ENCODE assay signal across 8 cellular contexts in genomic region chr7:65771164-65771533, GRCh38.
DNase-seq lines count a peak whose midpoint lies in the region; ATAC-seq, FAIRE-seq and TF ChIP-seq lines count a peak whose summit lies in the region.
"Not testable (repeated sequence)": the region's sequence is repeated elsewhere in the genome, so short reads cannot be mapped to it uniquely, and the experiment has no call there.

No MANE protein-coding gene starts in this region.

- intact Hi-C loops in GM12878 (cut with micrococcal nuclease; ENCODE audit: unreplicated experiment); lower lobe of right lung (cut with DNase I); psoas muscle (cut with DNase I): not testable (repeated sequence)

- RAD21 ChIA-PET in GM12878 (lab: Charles Lee; ENCODE audit: unreplicated experiment) = interaction anchor here (1.2 kb wide), 3 partner anchors 21 to 69 kb away, joined by 3 to 6 read pairs (median 5); no protein-coding TSS in a partner anchor

- TF ChIP-seq EP300 in GM12878 (IDR thresholded peaks at IDR 0.05; ENCODE audit: borderline replicate concordance in 1 of 2, control insufficient read depth in 1 of 2, low read depth in 2 of 2, low read length in 2 of 2) = not testable (repeated sequence)

- H2AFZ ChIP-seq in GM12878 (ENCODE audit: control insufficient read depth, low read depth, low read length) (peak overlapping the region; percentile 58), fibroblast of lung (ENCODE audit: low read length) (peak overlapping the region; percentile 47)

- not testable (repeated sequence) for TF ChIP-seq POLR2A in GM12878 (IDR thresholded peaks at IDR 0.05; ENCODE audit: low read depth, low read length)

- peak overlapping the region; percentile 92 for H3K4me3 ChIP-seq in GM12878
- peak overlapping the region; percentile 56 to 87 (median 76) for H3K4me3 ChIP-seq in fibroblast of lung (replicated peaks in 1 of 4; ENCODE audit: control extremely low read depth in 1 of 4, insufficient read depth in 1 of 4, low read depth in 3 of 4, low read length in 4 of 4)
- H3K4me3 ChIP-seq in lower lobe of right lung = peak overlapping the region; percentile 90
- peak overlapping the region; percentile 95 for H3K4me3 ChIP-seq in psoas muscle
- peak overlapping the region; percentile 12 for H3K4me3 ChIP-seq in urinary bladder (ENCODE audit: low read depth, low read length)

- not testable (repeated sequence) for H3K9me3 Mint-ChIP-seq in IgD-negative memory B cell

- not testable (repeated sequence) for H3K9me3 ChIP-seq in T-helper 17 cell (ENCODE audit: control insufficient read depth, low read length, poor library complexity, severe bottlenecking); GM12878 (replicated peaks; ENCODE audit: control insufficient read depth, insufficient read depth, low read length); fibroblast of lung (ENCODE audit: control insufficient read depth, insufficient read depth, low read depth, low read length); lower lobe of right lung; psoas muscle

- H3K79me2 ChIP-seq in GM12878 (ENCODE audit: control insufficient read depth, insufficient read depth, low read length); fibroblast of lung (ENCODE audit: control insufficient read depth, insufficient read depth, low read length): not testable (repeated sequence)

- not testable (repeated sequence) for ATAC-seq in T-helper 17 cell, psoas muscle
- ATAC-seq in GM12878 (peak; percentile 3), lower lobe of right lung (peak in 1 of 2 donors; percentile 1)

- not testable (repeated sequence) for H3K27me3 Mint-ChIP-seq in IgD-negative memory B cell, T-helper 17 cell

- 89% methylated on average over 18 of the region's 18 CpGs for WGBS in GM12878 (ENCODE audit: insufficient coverage, insufficient replicate concordance, low lambda C conversion rate, missing lambda C conversion rate)
- 91 to 94% (median 94%) methylated on average over 18 of the region's 18 CpGs for WGBS in psoas muscle, 3 donors
- WGBS in urinary bladder = 92% methylated on average over 18 of the region's 18 CpGs

- H3K36me3 Mint-ChIP-seq in IgD-negative memory B cell; T-helper 17 cell (ENCODE audit: low read depth): not testable (repeated sequence)

- H3K4me2 ChIP-seq in GM12878 (ENCODE audit: control insufficient read depth, insufficient read depth) (peak overlapping the region; percentile 62), fibroblast of lung (ENCODE audit: extremely low read depth, insufficient read depth, low read length) (peak overlapping the region; percentile 59)

- not testable (repeated sequence) for H3K36me3 ChIP-seq in GM12878 (ENCODE audit: control insufficient read depth in 2 of 2, insufficient read depth in 2 of 2, low read length in 1 of 2); fibroblast of lung (ENCODE audit: control insufficient read depth, insufficient read depth, low read length); lower lobe of right lung; psoas muscle (ENCODE audit: insufficient read depth in 1 of 2, low read depth in 1 of 2); urinary bladder (ENCODE audit: insufficient read depth)

- not testable (repeated sequence) for FAIRE-seq in GM12878 (lab: Jason Lieb, UNC)

- H4K20me1 ChIP-seq in GM12878 (ENCODE audit: control insufficient read depth, insufficient read depth); fibroblast of lung (ENCODE audit: control insufficient read depth, extremely low read depth, insufficient read depth, low read length): not testable (repeated sequence)

- not testable (repeated sequence) for H3K27me3 ChIP-seq in GM12878 (replicated peaks in 1 of 2; ENCODE audit: control insufficient read depth in 2 of 2, insufficient read depth in 2 of 2, low read length in 1 of 2); fibroblast of lung (ENCODE audit: control insufficient read depth, insufficient read depth, low read length); lower lobe of right lung (ENCODE audit: low read depth); psoas muscle (ENCODE audit: insufficient read depth in 3 of 3, low read length in 2 of 3)

- not testable (repeated sequence) for H3K4me1 ChIP-seq in GM12878 (ENCODE audit: control insufficient read depth, insufficient read depth, low read length); fibroblast of lung (ENCODE audit: control insufficient read depth, extremely low read depth, insufficient read depth, low read length); lower lobe of right lung; psoas muscle; urinary bladder (ENCODE audit: insufficient read depth)

- POLR2A ChIA-PET in GM12878 (lab: Charles Lee) = interaction anchor here (1.4 kb wide), 1 partner anchor 37 kb away, joined by 4 read pairs; no protein-coding TSS in a partner anchor

- in situ Hi-C loops in GM12878 (cut with MboI) = loop anchor here (25.0 kb wide), 1 partner anchor 684 kb away; no protein-coding TSS in a partner anchor

- TF ChIP-seq CTCF in GM12878 (IDR thresholded peaks at IDR 0.05 in 2 of 3, conservative IDR thresholded peaks at IDR 0.05 in 1 of 3; ENCODE audit: control insufficient read depth in 2 of 3, extremely low read depth in 1 of 3, insufficient read depth in 1 of 3, low read depth in 3 of 3, low read length in 3 of 3); fibroblast of lung (conservative IDR thresholded peaks at IDR 0.05 in 1 of 2, IDR thresholded peaks at IDR 0.05 in 1 of 2; ENCODE audit: low read depth in 1 of 2, low read length in 2 of 2); lower lobe of right lung (IDR thresholded peaks at IDR 0.05); psoas muscle (IDR thresholded peaks at IDR 0.05): not testable (repeated sequence)

- H3K9ac ChIP-seq in GM12878 (ENCODE audit: control insufficient read depth, insufficient read depth, low read length) (peak overlapping the region; percentile 65; the same call in 1 of the 2 replicates), fibroblast of lung (ENCODE audit: insufficient read depth, low read length) (peak overlapping the region; percentile 36)

- H3K4me1 Mint-ChIP-seq in IgD-negative memory B cell = peaks cover 0 to 12% (median 4%) of the 10 kb centered on the region in 3 donors
- not testable (repeated sequence) for H3K4me1 Mint-ChIP-seq in T-helper 17 cell

- not testable (repeated sequence) for TF ChIP-seq RAD21 in GM12878 (IDR thresholded peaks at IDR 0.05; ENCODE audit: insufficient read depth, low read depth, low read length)

- CTCF ChIA-PET in GM12878 (lab: Yijun Ruan, JAX) = interaction anchor here (0.6 to 1.4 kb wide), 2 partner anchors 67 to 69 kb away, joined by 3 to 19 read pairs; no protein-coding TSS in a partner anchor

- TSS peak; percentile 92 for BruUV-seq in GM12878 (replicated peaks; lab: Mats Ljungman, UMichigan)

- H3K4me3 Mint-ChIP-seq in IgD-negative memory B cell (peak overlapping the region; percentile 90 to 97 (median 94)), T-helper 17 cell (peak overlapping the region; percentile 93)

- SMC1A ChIA-PET in GM12878 (lab: Charles Lee; ENCODE audit: uncharacterized antibody, unreplicated experiment) = interaction anchor here (1.3 to 1.6 kb wide), 3 partner anchors 25 to 69 kb away, joined by 4 to 6 read pairs (median 5); no protein-coding TSS in a partner anchor

- DNase-seq in DMS53 (lab: John Stamatoyannopoulos, UW) = peak; percentile 73
- DNase-seq in T-helper 17 cell; GM12878 (ENCODE audit: low read depth, low spot score); fibroblast of lung (ENCODE audit: low read depth in 2 of 2); lower lobe of right lung; psoas muscle: not testable (repeated sequence)

- H3K27ac Mint-ChIP-seq in IgD-negative memory B cell (peak overlapping the region; percentile 95 to 96 (median 96)), T-helper 17 cell (peak overlapping the region; percentile 94)

- peak overlapping the region; percentile 83 for H3K27ac ChIP-seq in GM12878 (ENCODE audit: control insufficient read depth, insufficient read depth)
- H3K27ac ChIP-seq in fibroblast of lung (ENCODE audit: insufficient read depth, low read length) = peak overlapping the region; percentile 80
- peak overlapping the region; percentile 89 for H3K27ac ChIP-seq in lower lobe of right lung
- peak overlapping the region; percentile 83 for H3K27ac ChIP-seq in psoas muscle
- peak overlapping the region; percentile 74 for H3K27ac ChIP-seq in urinary bladder (ENCODE audit: low read depth)

Comparison
In these comparisons a context has a peak if more than half of its experiments do, and no peak if none do; other contexts are left out.
1. H3K4me3 ChIP-seq: peak in every context shown above with its lines; median percentile 95 in psoas muscle; 92 in GM12878; 90 in lower lobe of right lung; 76 in fibroblast of lung; 12 in urinary bladder.